15 cellular contexts compared by ENCODE assay signal in the genomic region with DNA sequence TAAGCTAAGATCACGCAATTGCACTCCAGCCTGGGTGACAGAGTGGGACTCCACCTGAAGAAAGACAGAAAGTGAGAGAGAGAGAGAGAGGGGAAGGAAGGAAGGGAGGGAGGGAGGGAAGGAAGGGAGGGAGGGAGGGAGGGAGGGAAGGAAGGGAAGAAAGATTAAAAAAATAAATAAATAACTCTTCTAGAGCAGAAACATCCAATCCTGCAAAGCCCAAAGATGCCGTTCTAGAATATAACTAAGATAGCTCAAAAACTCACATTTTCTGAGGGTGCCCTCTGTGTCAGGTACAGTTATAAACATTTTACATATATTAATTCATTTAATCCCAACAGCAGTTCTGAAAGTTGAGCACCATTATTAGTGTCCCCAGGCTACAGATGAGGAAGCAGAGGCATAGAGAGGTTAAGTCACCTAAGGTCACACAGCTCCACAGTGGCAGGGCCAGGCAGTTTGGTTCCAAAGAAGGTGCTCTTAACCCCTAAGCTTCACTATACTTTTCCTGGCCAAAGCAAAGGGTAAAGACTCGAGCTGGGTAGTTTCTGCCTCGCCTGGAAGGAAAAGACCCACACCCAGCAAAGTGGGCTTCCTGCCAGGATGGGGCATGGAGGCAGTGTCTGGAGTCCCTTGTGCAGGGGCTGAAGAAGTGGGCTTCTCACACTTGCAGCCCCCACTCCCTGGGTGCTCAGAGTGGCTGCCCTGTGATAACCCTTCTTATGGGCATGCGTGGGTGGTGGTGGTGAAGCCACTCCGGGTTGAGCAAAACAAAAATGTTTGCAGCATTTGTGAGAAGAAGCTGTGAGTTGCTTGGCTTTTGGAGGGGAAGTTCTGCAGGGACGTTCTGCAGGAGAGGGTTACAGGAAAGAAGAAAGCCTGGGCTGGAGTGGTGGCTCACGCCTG. TPM values are rescaled to one million over a fixed set of nuclear protein-coding genes. Genes with fewer than 3 reads are reported as not detected.
DNase-seq lines count a peak whose midpoint lies in the region; ATAC-seq, FAIRE-seq and TF ChIP-seq lines count a peak whose summit lies in the region.
"Had no signal": no experiment of that assay in that cellular context is flagged by ENCODE, and none has a peak within 500 bp of the region (broad histone marks: within the 10 kb centered on the region; RNA-seq: fewer than 3 reads in every experiment).

No MANE protein-coding gene starts in this region.

- H3K4me1 ChIP-seq in GM12878 (ENCODE audit: control insufficient read depth, insufficient read depth, low read length) (peaks cover 29% of the 10 kb centered on the region), stomach (peaks cover 0 to 9% (median 0%) of the 10 kb centered on the region in 4 donors)
- H3K4me1 ChIP-seq: body of pancreas, vagina had no signal

- DNase-seq in activated CD4-positive, alpha-beta T cell treated with anti-CD3 and anti-CD28 coated beads for 48 hours: peak; percentile 36
- DNase-seq in activated CD4-positive, alpha-beta T cell treated with anti-CD3 and anti-CD28 coated beads for 1 hour: no peak
- DNase-seq in T-helper 17 cell (no peak), GM12878 (ENCODE audit: low read depth, low spot score) (no peak), MG63 (no peak), stomach (no peak), germinal center (ENCODE audit: low spot score) (no peak)
- DNase-seq in stimulated activated naive B cell treated with anti-CD40 and anti-IgM and Interleukin-4, amounts not matched to agents 10 μg/mL and 1 μg/mL and 100 μg/mL, for 72 hours: no peak
- DNase-seq: glutamatergic neuron, NCI-H2029 treated with DMSO at 0.1 percent for 48 hours, nephron progenitor cell had no signal

- H3K27me3 Mint-ChIP-seq in T-helper 17 cell: no peaks in the 10 kb centered on the region
- no peaks in the 10 kb centered on the region for H3K27me3 Mint-ChIP-seq in stimulated activated naive B cell treated with anti-CD40 and anti-IgM and Interleukin-4, amounts not matched to agents 10 μg/mL and 1 μg/mL and 100 μg/mL, for 72 hours

- H3K9me3 ChIP-seq in T-helper 17 cell (ENCODE audit: control insufficient read depth, low read length, poor library complexity, severe bottlenecking): no peaks in the 10 kb centered on the region
- H3K9me3 ChIP-seq in GM12878 (replicated peaks; ENCODE audit: control insufficient read depth, insufficient read depth, low read length): no peaks in the 10 kb centered on the region
- H3K9me3 ChIP-seq in MG63: no peaks in the 10 kb centered on the region
- no peaks in the 10 kb centered on the region for H3K9me3 ChIP-seq in stomach
- H3K9me3 ChIP-seq: body of pancreas, vagina had no signal

- TF ChIP-seq EP300 in GM12878 (IDR thresholded peaks at IDR 0.05; ENCODE audit: borderline replicate concordance in 1 of 2, control insufficient read depth in 1 of 2, low read depth in 2 of 2, low read length in 2 of 2): no peak
- TF ChIP-seq EP300 in stomach (IDR thresholded peaks at IDR 0.05): no peak

- no peak overlapping the region for H3K9ac ChIP-seq in GM12878 (ENCODE audit: control insufficient read depth, insufficient read depth, low read length)

- BruUV-seq in GM12878 (replicated peaks; lab: Mats Ljungman, UMichigan): no TSS peak

- TF ChIP-seq POLR2A in GM12878 (IDR thresholded peaks at IDR 0.05; ENCODE audit: low read depth, low read length) (no peak), stomach (IDR thresholded peaks at IDR 0.05) (no peak)

- H2AFZ ChIP-seq in GM12878 (ENCODE audit: control insufficient read depth, low read depth, low read length): no peak overlapping the region; the same call in 1 of the 2 replicates

- H3K36me3 Mint-ChIP-seq in T-helper 17 cell (ENCODE audit: low read depth): no peaks in the 10 kb centered on the region
- peaks cover 32 to 39% of the 10 kb centered on the region in 2 donors for H3K36me3 Mint-ChIP-seq in stimulated activated naive B cell treated with anti-CD40 and anti-IgM and Interleukin-4, amounts not matched to agents 10 μg/mL and 1 μg/mL and 100 μg/mL, for 72 hours

- H3K27me3 ChIP-seq in GM12878 (replicated peaks in 1 of 2; ENCODE audit: control insufficient read depth in 2 of 2, insufficient read depth in 2 of 2, low read length in 1 of 2) (no peaks in the 10 kb centered on the region), MG63 (no peaks in the 10 kb centered on the region), stomach (peaks cover 0 to 4% (median 0%) of the 10 kb centered on the region in 3 donors)
- H3K27me3 ChIP-seq: body of pancreas, vagina had no signal

- RAD21 ChIA-PET in GM12878 (lab: Charles Lee; ENCODE audit: unreplicated experiment): interaction anchor here (2.0 to 2.3 kb wide), 2 partner anchors 12 to 15 kb away, joined by 7 to 9 read pairs; no protein-coding TSS in a partner anchor

- POLR2A ChIA-PET in GM12878 (lab: Charles Lee): interaction anchor here (0.6 to 3.2 kb wide), 5 partner anchors 11 to 44 kb away, joined by 4 to 18 read pairs (median 9); no protein-coding TSS in a partner anchor

- peak; percentile 30 for ATAC-seq in T-helper 17 cell
- peak; percentile 55 for ATAC-seq in GM12878
- peak; percentile 68 to 74 for ATAC-seq in stimulated activated naive B cell treated with anti-CD40 and anti-IgM and Interleukin-4, amounts not matched to agents 10 μg/mL and 1 μg/mL and 100 μg/mL, for 72 hours (replicated peaks)
- ATAC-seq: body of pancreas, HCT116, SK-N-SH treated with all-trans-retinoic acid at 6 μM for 48 hours had no signal

- no peaks in the 10 kb centered on the region for H3K9me3 Mint-ChIP-seq in stimulated activated naive B cell treated with anti-CD40 and anti-IgM and Interleukin-4, amounts not matched to agents 10 μg/mL and 1 μg/mL and 100 μg/mL, for 72 hours

- H3K4me2 ChIP-seq in GM12878 (ENCODE audit: control insufficient read depth, insufficient read depth): 0 out of 2 replicates have a peak overlapping the region, but pooled peaks have one; percentile 22

- in situ Hi-C loops in GM12878 (cut with MboI): no loop called here

- peaks cover 39% of the 10 kb centered on the region for H3K4me1 Mint-ChIP-seq in T-helper 17 cell
- H3K4me1 Mint-ChIP-seq in stimulated activated naive B cell treated with anti-CD40 and anti-IgM and Interleukin-4, amounts not matched to agents 10 μg/mL and 1 μg/mL and 100 μg/mL, for 72 hours: peaks cover 40 to 72% of the 10 kb centered on the region in 2 donors

- H3K27ac Mint-ChIP-seq in T-helper 17 cell: peak overlapping the region; percentile 59
- H3K27ac Mint-ChIP-seq in stimulated activated naive B cell treated with anti-CD40 and anti-IgM and Interleukin-4, amounts not matched to agents 10 μg/mL and 1 μg/mL and 100 μg/mL, for 72 hours: peak overlapping the region; percentile 75
- H3K27ac Mint-ChIP-seq: nephron progenitor cell had no signal

- no peak for TF ChIP-seq RAD21 in GM12878 (IDR thresholded peaks at IDR 0.05; ENCODE audit: insufficient read depth, low read depth, low read length)

- CTCF ChIA-PET in GM12878 (lab: Yijun Ruan, JAX): interaction anchor here (1.0 to 3.3 kb wide), 5 partner anchors 10 to 60 kb away, joined by 3 to 18 read pairs (median 5); no protein-coding TSS in a partner anchor

- no peaks in the 10 kb centered on the region for H3K79me2 ChIP-seq in GM12878 (ENCODE audit: control insufficient read depth, insufficient read depth, low read length)

- no peak overlapping the region for H3K27ac ChIP-seq in GM12878 (ENCODE audit: control insufficient read depth, insufficient read depth)
- H3K27ac ChIP-seq in stomach: peak overlapping the region in 2 of 5 donors; percentile 32 to 50
- H3K27ac ChIP-seq: vagina had no signal

- 44% methylated on average over 8 of the region's 8 CpGs for WGBS in GM12878 (ENCODE audit: insufficient coverage, insufficient replicate concordance, low lambda C conversion rate, missing lambda C conversion rate)
- 52 to 68% (median 62%) methylated on average over 8 of the region's 8 CpGs for WGBS in stomach, 5 donors

- H3K4me3 Mint-ChIP-seq in T-helper 17 cell: peak overlapping the region; percentile 3
- peak overlapping the region; percentile 44 to 48 for H3K4me3 Mint-ChIP-seq in stimulated activated naive B cell treated with anti-CD40 and anti-IgM and Interleukin-4, amounts not matched to agents 10 μg/mL and 1 μg/mL and 100 μg/mL, for 72 hours
- H3K4me3 Mint-ChIP-seq: nephron progenitor cell had no signal

- intact Hi-C loops in GM12878 (cut with micrococcal nuclease; ENCODE audit: unreplicated experiment) (no loop called here), stomach (cut with DNase I; ENCODE audit: low total_unique reads) (no loop called here)

- no peaks in the 10 kb centered on the region for H4K20me1 ChIP-seq in GM12878 (ENCODE audit: control insufficient read depth, insufficient read depth)

- SMC1A ChIA-PET in GM12878 (lab: Charles Lee; ENCODE audit: uncharacterized antibody, unreplicated experiment): interaction anchor here (1.0 to 5.2 kb wide), 6 partner anchors 9 to 36 kb away, joined by 3 to 36 read pairs (median 5); no protein-coding TSS in a partner anchor

- TF ChIP-seq CTCF in GM12878 (IDR thresholded peaks at IDR 0.05 in 2 of 3, conservative IDR thresholded peaks at IDR 0.05 in 1 of 3; ENCODE audit: control insufficient read depth in 2 of 3, extremely low read depth in 1 of 3, insufficient read depth in 1 of 3, low read depth in 3 of 3, low read length in 3 of 3) (no peak), stomach (IDR thresholded peaks at IDR 0.05) (no peak)

- H3K4me3 ChIP-seq in GM12878: no peak overlapping the region
- H3K4me3 ChIP-seq in MG63: no peak overlapping the region
- no peak overlapping the region for H3K4me3 ChIP-seq in stomach
- H3K4me3 ChIP-seq: body of pancreas, vagina had no signal

- H3K36me3 ChIP-seq in GM12878 (ENCODE audit: control insufficient read depth in 2 of 2, insufficient read depth in 2 of 2, low read length in 1 of 2) (no peaks in the 10 kb centered on the region), MG63 (no peaks in the 10 kb centered on the region), stomach (no peaks in the 10 kb centered on the region)
- H3K36me3 ChIP-seq: vagina had no signal

- FAIRE-seq in GM12878 (lab: Jason Lieb, UNC): no peak

RNA-seq across cellular contexts. Expression of gene PIK3CD, which starts 7.9 kb away (rescaled TPM):
- total RNA-seq in T-helper 17 cell (100 to 1,000 TPM; 177 to 204 TPM), GM12878 (2014; rRNA removed) (51.6 and 57.4 TPM in 2 replicates), GM12878 (2014; rRNA removed; fragmentation: Illumina TruSeq; extraction: Trizol) (24.2 and 25.5 TPM in 2 replicates), GM12878 (2021) (101 and 102 TPM in 2 replicates), stomach (10 to 100 TPM in 2 of 5 donors, 1 to 10 TPM in 3; 5.1 to 74.1 (median 7.8) TPM)
- total RNA-seq in GM12878 (2013; cell fraction: nucleolus; rRNA removed): 277 and 361 TPM in 2 replicates
- polyA plus RNA-seq in GM12878 (2011; ENCODE audit: low read depth): 22.2 TPM
- polyA plus RNA-seq in GM12878 (2011; rRNA removed) (21.4 and 52.8 TPM in 2 replicates), GM12878 (2014; fragmentation: Illumina TruSeq; extraction: Trizol) (22.0 and 39.5 TPM in 2 replicates), GM12878 (2014; fragmentation: Nextera tagmentation; extraction: Ambion mirVana) (10 to 100 TPM in 1 of 2 experiments, 1 to 10 TPM in 1; 7.0 to 12.7 TPM), GM12878 (2014; rRNA removed) (64.2 and 76.9 TPM in 2 replicates), GM12878 (2016; fragmentation: Nextera tagmentation; extraction: Ambion mirVana) (10 to 100 TPM; 49.4 to 53.4 TPM), stomach (1 to 10 TPM; 2.8 to 5.0 (median 2.9) TPM)
- polyA plus RNA-seq in GM12878 (2011; cell fraction: cytosol; rRNA removed): 67.2 and 70.2 TPM in 2 replicates
- 243 and 311 TPM in 2 replicates for polyA plus RNA-seq in GM12878 (2011; cell fraction: nucleus; rRNA removed)
- 43.5 and 56.6 TPM in 2 replicates for polyA plus RNA-seq in GM12878 (2012)
- 92.2 and 120 TPM in 2 replicates for polyA minus RNA-seq in GM12878 (2011; rRNA and poly(A)+ RNA removed)
- 38.1 and 38.6 TPM in 2 replicates for polyA minus RNA-seq in GM12878 (2011; cell fraction: cytosol; rRNA and poly(A)+ RNA removed)
- 155 and 175 TPM in 2 replicates for polyA minus RNA-seq in GM12878 (2011; cell fraction: nucleus; rRNA and poly(A)+ RNA removed)
- 0.47 and 2.9 TPM in 2 replicates for total RNA-seq in MG63 (2014; rRNA removed; shearing (Covaris generic); ENCODE audit: low replicate concordance)

RNA-seq across cellular contexts. Expression of gene TMEM201, which starts 54.9 kb away (rescaled TPM):
- total RNA-seq in T-helper 17 cell (10 to 100 TPM; 10.5 to 14.0 TPM), GM12878 (2014; rRNA removed) (6.9 and 8.4 TPM in 2 replicates), GM12878 (2014; rRNA removed; fragmentation: Illumina TruSeq; extraction: Trizol) (2.8 and 2.9 TPM in 2 replicates), GM12878 (2021) (24.5 and 26.6 TPM in 2 replicates), stomach (1 to 10 TPM; 3.1 to 7.6 (median 6.4) TPM)
- 28.8 and 32.8 TPM in 2 replicates for total RNA-seq in GM12878 (2013; cell fraction: nucleolus; rRNA removed)
- polyA plus RNA-seq in GM12878 (2011; ENCODE audit: low read depth): 3.0 TPM
- polyA plus RNA-seq in GM12878 (2011; rRNA removed) (0.78 and 1.9 TPM in 2 replicates), GM12878 (2014; fragmentation: Illumina TruSeq; extraction: Trizol) (1.6 and 3.7 TPM in 2 replicates), GM12878 (2014; fragmentation: Nextera tagmentation; extraction: Ambion mirVana) (under 1 TPM; 0.13 to 0.33 TPM), GM12878 (2014; rRNA removed) (11.3 and 12.5 TPM in 2 replicates), GM12878 (2016; fragmentation: Nextera tagmentation; extraction: Ambion mirVana) (10 to 100 TPM; 13.0 to 17.8 TPM), stomach (1 to 10 TPM in 2 of 3 donors, under 1 TPM in 1; 0.61 to 3.6 (median 2.1) TPM)
- polyA plus RNA-seq in GM12878 (2011; cell fraction: cytosol; rRNA removed): 2.9 and 3.3 TPM in 2 replicates
- polyA plus RNA-seq in GM12878 (2011; cell fraction: nucleus; rRNA removed): 18.5 and 27.8 TPM in 2 replicates
- 7.9 and 8.5 TPM in 2 replicates for polyA plus RNA-seq in GM12878 (2012)
- 3.7 and 7.5 TPM in 2 replicates for polyA minus RNA-seq in GM12878 (2011; rRNA and poly(A)+ RNA removed)
- 6.1 and 8.2 TPM in 2 replicates for polyA minus RNA-seq in GM12878 (2011; cell fraction: cytosol; rRNA and poly(A)+ RNA removed)
- polyA minus RNA-seq in GM12878 (2011; cell fraction: nucleus; rRNA and poly(A)+ RNA removed): 10.6 and 23.4 TPM in 2 replicates
- total RNA-seq in MG63 (2014; rRNA removed; shearing (Covaris generic); ENCODE audit: low replicate concordance): 5.7 and 8.8 TPM in 2 replicates
